In the genomic region with DNA sequence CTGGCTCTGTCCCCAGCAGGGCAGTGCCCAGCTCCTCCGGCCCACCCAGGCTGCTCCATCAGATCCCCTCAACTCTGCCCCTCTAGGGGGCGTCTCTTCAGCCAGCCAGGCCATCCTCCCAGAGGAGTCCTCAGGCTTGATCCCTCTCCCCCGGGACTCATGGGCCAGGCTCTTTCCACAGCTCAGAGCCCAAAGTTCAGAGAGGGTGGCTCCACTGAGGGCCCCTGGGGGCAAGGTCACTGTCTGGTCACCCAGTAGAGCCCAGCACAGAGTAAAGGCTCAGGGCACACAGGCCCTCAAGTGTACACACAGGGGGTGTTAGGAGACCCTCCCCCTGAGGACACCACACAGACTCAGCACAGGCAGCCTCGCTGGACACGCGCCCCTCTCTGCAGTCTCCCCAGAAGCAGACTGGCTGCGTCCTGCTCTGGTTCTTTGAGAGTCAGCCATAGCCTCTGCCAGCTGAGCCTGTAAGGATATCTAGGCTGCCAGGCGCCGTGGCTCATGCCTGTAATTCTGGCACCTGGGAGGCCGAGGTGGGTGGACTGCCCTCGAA, we compare ENCODE assay signal across 21 cellular contexts.
DNase-seq lines count a peak whose midpoint lies in the region; ATAC-seq and TF ChIP-seq lines count a peak whose summit lies in the region.
"Had no signal": no experiment of that assay in that cellular context is flagged by ENCODE, and none has a peak within 500 bp of the region (broad histone marks: within the 10 kb centered on the region; RNA-seq: fewer than 3 reads in every experiment).

No MANE protein-coding gene starts in this region.

- no peaks in the 10 kb centered on the region for H3K4me1 ChIP-seq in thyroid gland
- H3K4me1 ChIP-seq: gastrocnemius medialis, psoas muscle, transverse colon had no signal

- H3K9me3 ChIP-seq in WERI-Rb-1 (ENCODE audit: severe bottlenecking) (no peaks in the 10 kb centered on the region), thyroid gland (no peaks in the 10 kb centered on the region)
- H3K9me3 ChIP-seq: A549, gastrocnemius medialis, psoas muscle, transverse colon had no signal

- peaks cover 6 to 7% of the 10 kb centered on the region in 2 donors for H3K27me3 Mint-ChIP-seq in natural killer cell treated with Interleukin-12 subunit alpha and Interleukin-12 subunit beta and Interleukin-15 and Interleukin-18, amount 100 ng/mL, for 72 hours
- peaks cover 0 to 8% of the 10 kb centered on the region in 2 donors for H3K27me3 Mint-ChIP-seq in natural killer cell (ENCODE audit: low read depth in 2 of 2)

- H3K4me1 Mint-ChIP-seq in natural killer cell treated with Interleukin-12 subunit alpha and Interleukin-12 subunit beta and Interleukin-15 and Interleukin-18, amount 100 ng/mL, for 72 hours (ENCODE audit: low read depth in 2 of 2), result no peaks in the 10 kb centered on the region
- H3K4me1 Mint-ChIP-seq in natural killer cell, result no peaks in the 10 kb centered on the region
- H3K4me1 Mint-ChIP-seq: CD4-positive, CD25-positive, alpha-beta regulatory T cell had no signal

- no peak for TF ChIP-seq POLR2A in thyroid gland (IDR thresholded peaks at IDR 0.05)

- no peak overlapping the region for H3K27ac Mint-ChIP-seq in natural killer cell treated with Interleukin-12 subunit alpha and Interleukin-12 subunit beta and Interleukin-15 and Interleukin-18, amount 100 ng/mL, for 72 hours
- H3K27ac Mint-ChIP-seq in natural killer cell, result no peak overlapping the region
- H3K27ac Mint-ChIP-seq: activated naive CD8-positive, alpha-beta T cell; dendritic cell treated with granulocyte-macrophage colony-stimulating factor and Interleukin-4, amounts not matched to agents 40 ng/mL and 50 ng/mL, for 4 days had no signal

- no peak for TF ChIP-seq CTCF in natural killer cell (IDR thresholded peaks at IDR 0.05)
- TF ChIP-seq CTCF in WERI-Rb-1 (IDR thresholded peaks at IDR 0.05; ENCODE audit: low read depth, low read length), result peak; percentile 27; the same call in 1 of the 2 replicates
- TF ChIP-seq CTCF in thyroid gland (IDR thresholded peaks at IDR 0.05), result no peak

- no peaks in the 10 kb centered on the region for H3K27me3 ChIP-seq in WERI-Rb-1 (ENCODE audit: insufficient read depth, low read depth, severe bottlenecking)
- H3K27me3 ChIP-seq in thyroid gland, result no peaks in the 10 kb centered on the region
- H3K27me3 ChIP-seq: gastrocnemius medialis, transverse colon had no signal

- peak; percentile 16 to 37 for ATAC-seq in natural killer cell treated with Interleukin-12 subunit alpha and Interleukin-12 subunit beta and Interleukin-15 and Interleukin-18, amount 100 ng/mL, for 72 hours
- no peak for ATAC-seq in natural killer cell
- no peak for ATAC-seq in GM18520 (IDR thresholded peaks at IDR 0.05; ENCODE audit: unreplicated experiment)
- ATAC-seq in HG03354 (IDR thresholded peaks at IDR 0.05; ENCODE audit: poor library complexity, severe bottlenecking, unreplicated experiment), result no peak
- ATAC-seq: gastrocnemius medialis, psoas muscle had no signal

- H3K27ac ChIP-seq in WERI-Rb-1 (no peak overlapping the region), thyroid gland (no peak overlapping the region)
- H3K27ac ChIP-seq: A549, epithelial cell of prostate, gastrocnemius medialis, KMS-11, psoas muscle, transverse colon had no signal

- peaks cover 44% of the 10 kb centered on the region for H3K36me3 ChIP-seq in WERI-Rb-1
- H3K36me3 ChIP-seq in thyroid gland, result no peaks in the 10 kb centered on the region
- H3K36me3 ChIP-seq: gastrocnemius medialis, transverse colon had no signal

- intact Hi-C loops in natural killer cell (cut with micrococcal nuclease) (no loop called here), thyroid gland (cut with DNase I) (no loop called here)

- no peak for DNase-seq in natural killer cell treated with Interleukin-12 subunit alpha and Interleukin-12 subunit beta and Interleukin-15 and Interleukin-18, amount 100 ng/mL, for 72 hours (ENCODE audit: low spot score)
- DNase-seq in natural killer cell (no peak), WERI-Rb-1 (no peak), islet precursor cell (peak; percentile 50), SHP77 (lab: John Stamatoyannopoulos, UW) (no peak), thyroid gland (no peak)
- DNase-seq: activated CD4-positive, alpha-beta T cell treated with anti-CD3 and anti-CD28 coated beads for 48 hours; CD4-positive, CD25-positive, alpha-beta regulatory T cell; gastrocnemius medialis; NCI-H1417 treated with DMSO at 0.1 percent for 48 hours; psoas muscle; T1000; transverse colon had no signal

- no peaks in the 10 kb centered on the region for H3K9me3 Mint-ChIP-seq in natural killer cell treated with Interleukin-12 subunit alpha and Interleukin-12 subunit beta and Interleukin-15 and Interleukin-18, amount 100 ng/mL, for 72 hours
- H3K9me3 Mint-ChIP-seq in natural killer cell, result no peaks in the 10 kb centered on the region
- H3K9me3 Mint-ChIP-seq: dendritic cell treated with granulocyte-macrophage colony-stimulating factor and Interleukin-4, amounts not matched to agents 40 ng/mL and 50 ng/mL, for 4 days had no signal

- H3K4me3 ChIP-seq in WERI-Rb-1 (ENCODE audit: low read depth, low read length) (no peak overlapping the region), thyroid gland (replicated peaks in 1 of 3) (no peak overlapping the region)
- H3K4me3 ChIP-seq: A549, gastrocnemius medialis, psoas muscle, smooth muscle cell, transverse colon had no signal

- no peak overlapping the region for H3K4me3 Mint-ChIP-seq in natural killer cell treated with Interleukin-12 subunit alpha and Interleukin-12 subunit beta and Interleukin-15 and Interleukin-18, amount 100 ng/mL, for 72 hours
- H3K4me3 Mint-ChIP-seq in natural killer cell, result no peak overlapping the region
- H3K4me3 Mint-ChIP-seq: activated naive CD8-positive, alpha-beta T cell; CD4-positive, CD25-positive, alpha-beta regulatory T cell; dendritic cell treated with granulocyte-macrophage colony-stimulating factor and Interleukin-4, amounts not matched to agents 40 ng/mL and 50 ng/mL, for 4 days had no signal

- H3K36me3 Mint-ChIP-seq in natural killer cell treated with Interleukin-12 subunit alpha and Interleukin-12 subunit beta and Interleukin-15 and Interleukin-18, amount 100 ng/mL, for 72 hours, result no peaks in the 10 kb centered on the region
- H3K36me3 Mint-ChIP-seq in natural killer cell, result no peaks in the 10 kb centered on the region
- H3K36me3 Mint-ChIP-seq: activated naive CD8-positive, alpha-beta T cell; CD4-positive, CD25-positive, alpha-beta regulatory T cell had no signal

- 69 to 74% methylated on average over 7 to 10 of the region's 11 CpGs for WGBS in thyroid gland, 2 donors

Comparison
In these comparisons a context has a peak if more than half of its experiments do, and no peak if none do; other contexts are left out.
1. ATAC-seq: peak in natural killer cell treated with Interleukin-12 subunit alpha and Interleukin-12 subunit beta and Interleukin-15 and Interleukin-18, amount 100 ng/mL, for 72 hours (2 of 2); none in natural killer cell (0 of 3), GM18520 (single experiment) and HG03354 (single experiment).